ENCODE assay signal across 23 cellular contexts in the genomic region with DNA sequence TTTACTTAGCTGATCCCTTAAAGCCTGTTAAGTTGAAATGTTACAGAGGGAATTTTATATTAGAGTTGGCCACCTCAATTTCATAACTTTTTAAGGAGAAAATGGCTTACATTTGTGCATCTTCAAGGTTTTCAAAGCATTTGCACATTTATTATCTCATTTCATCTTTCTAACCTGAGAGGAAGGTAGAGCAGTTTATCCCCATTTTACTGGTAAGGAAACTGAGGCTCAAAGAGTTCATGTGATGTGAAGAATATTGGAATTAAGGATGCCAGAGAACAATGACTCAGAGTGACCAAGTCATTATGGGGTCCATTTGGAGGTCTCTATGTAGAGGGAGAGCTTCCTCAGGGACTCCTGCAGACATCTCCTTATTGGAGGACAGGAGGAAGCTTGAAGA. TPM values are rescaled to one million over a fixed set of nuclear protein-coding genes. Genes with fewer than 3 reads are reported as not detected.
A peak's percentile ranks its signal among the peaks of the same experiment; 100 is the strongest.
DNase-seq lines count a peak whose midpoint lies in the region; ATAC-seq, FAIRE-seq and TF ChIP-seq lines count a peak whose summit lies in the region.
"Had no signal": no experiment of that assay in that cellular context is flagged by ENCODE, and none has a peak within 500 bp of the region (broad histone marks: within the 10 kb centered on the region; RNA-seq: fewer than 3 reads in every experiment).

No MANE protein-coding gene starts in this region.

- H3K9me3 ChIP-seq in Loucy (ENCODE audit: insufficient read depth, low read depth, low read length) (no peaks in the 10 kb centered on the region), GM12878 (replicated peaks; ENCODE audit: control insufficient read depth, insufficient read depth, low read length) (no peaks in the 10 kb centered on the region), neural progenitor cell (ENCODE audit: low read depth) (no peaks in the 10 kb centered on the region)

- intact Hi-C loops in GM12878 (cut with micrococcal nuclease; ENCODE audit: unreplicated experiment): no loop called here

- no TSS peak for BruUV-seq in GM12878 (replicated peaks; lab: Mats Ljungman, UMichigan)

- H3K27ac Mint-ChIP-seq in activated naive CD8-positive, alpha-beta T cell treated with anti-CD3 and anti-CD28 coated beads, Interleukin-2, amount 10 ng/mL, durations not matched to agents 7 days and 5 days: peak overlapping the region; percentile 4
- no peak overlapping the region for H3K27ac Mint-ChIP-seq in activated naive CD8-positive, alpha-beta T cell treated with anti-CD3 and anti-CD28 coated beads, Interleukin-2, amount 50 U/mL, for 24 hours
- no peak overlapping the region for H3K27ac Mint-ChIP-seq in neural progenitor cell
- H3K27ac Mint-ChIP-seq: B cell had no signal

- no peaks in the 10 kb centered on the region for H3K36me3 ChIP-seq in Loucy (ENCODE audit: insufficient read depth, low read length)
- H3K36me3 ChIP-seq in GM12878 (ENCODE audit: control insufficient read depth in 2 of 2, insufficient read depth in 2 of 2, low read length in 1 of 2): no peaks in the 10 kb centered on the region; a peak in 1 of 4 replicates
- peaks cover 3% of the 10 kb centered on the region for H3K36me3 ChIP-seq in neural progenitor cell

- H2AFZ ChIP-seq in Loucy (ENCODE audit: low read length): no peak overlapping the region
- no peak overlapping the region for H2AFZ ChIP-seq in GM12878 (ENCODE audit: control insufficient read depth, low read depth, low read length)
- H2AFZ ChIP-seq in neural progenitor cell (replicated peaks): no peak overlapping the region

- H3K4me3 ChIP-seq in Loucy (ENCODE audit: low read length, poor library complexity, severe bottlenecking): peak overlapping the region; percentile 86
- H3K4me3 ChIP-seq in GM12878: peak overlapping the region; percentile 16; the same call in 1 of the 2 replicates
- no peak overlapping the region for H3K4me3 ChIP-seq in neural progenitor cell

- H3K9me2 ChIP-seq in Loucy (replicated peaks; ENCODE audit: low read depth, low read length): no peaks in the 10 kb centered on the region

- CTCF ChIA-PET in GM12878 (lab: Yijun Ruan, JAX): interaction anchor here (1.8 to 12.4 kb wide), 5 partner anchors 8 to 303 kb away, joined by 16 to 702 read pairs (median 73); a partner anchor contains a TSS

- no peak for TF ChIP-seq EP300 in GM12878 (IDR thresholded peaks at IDR 0.05; ENCODE audit: borderline replicate concordance in 1 of 2, control insufficient read depth in 1 of 2, low read depth in 2 of 2, low read length in 2 of 2)

- H3K36me3 Mint-ChIP-seq in activated naive CD8-positive, alpha-beta T cell treated with anti-CD3 and anti-CD28 coated beads, Interleukin-2, amount 10 ng/mL, durations not matched to agents 7 days and 5 days: peaks cover 18% of the 10 kb centered on the region
- H3K36me3 Mint-ChIP-seq in activated naive CD8-positive, alpha-beta T cell treated with anti-CD3 and anti-CD28 coated beads, Interleukin-2, amount 50 U/mL, for 24 hours (ENCODE audit: low read depth): no peaks in the 10 kb centered on the region
- H3K36me3 Mint-ChIP-seq in neural progenitor cell: no peaks in the 10 kb centered on the region

- DNase-seq in activated naive CD8-positive, alpha-beta T cell treated with anti-CD3 and anti-CD28 coated beads, Interleukin-2, amount 10 ng/mL, durations not matched to agents 7 days and 5 days: no peak
- DNase-seq in activated naive CD8-positive, alpha-beta T cell treated with anti-CD3 and anti-CD28 coated beads, Interleukin-2, amount 50 U/mL, for 24 hours: no peak
- DNase-seq in GM12878 (ENCODE audit: low read depth, low spot score): no peak
- DNase-seq in neural progenitor cell (ENCODE audit: low spot score): no peak
- DNase-seq in cerebellar nuclear complex (lab: John Stamatoyannopoulos, UW): no peak
- no peak for DNase-seq in Ammon's horn (ENCODE audit: low spot score)
- DNase-seq: 8988T; ACHN; CD8-positive, alpha-beta T cell; COR-L47; DMS153; DMS79 treated with DMSO at 0.1 percent for 48 hours; GDM1; GM23248 had no signal

- peaks cover 27% of the 10 kb centered on the region for H3K4me1 Mint-ChIP-seq in activated naive CD8-positive, alpha-beta T cell treated with anti-CD3 and anti-CD28 coated beads, Interleukin-2, amount 10 ng/mL, durations not matched to agents 7 days and 5 days
- H3K4me1 Mint-ChIP-seq in activated naive CD8-positive, alpha-beta T cell treated with anti-CD3 and anti-CD28 coated beads, Interleukin-2, amount 50 U/mL, for 24 hours: peaks cover 23% of the 10 kb centered on the region
- peaks cover 17% of the 10 kb centered on the region for H3K4me1 Mint-ChIP-seq in neural progenitor cell

- peak overlapping the region; percentile 83 for H3K4me2 ChIP-seq in Loucy (ENCODE audit: low read depth, low read length, poor library complexity, severe bottlenecking)
- H3K4me2 ChIP-seq in GM12878 (ENCODE audit: control insufficient read depth, insufficient read depth): peak overlapping the region; percentile 28; the same call in 1 of the 2 replicates
- H3K4me2 ChIP-seq in neural progenitor cell: peak overlapping the region; percentile 43

- POLR2A ChIA-PET in activated naive CD8-positive, alpha-beta T cell treated with anti-CD3 and anti-CD28 coated beads, Interleukin-2, amount 10 ng/mL, durations not matched to agents 7 days and 5 days (lab: Charles Lee): interaction anchor here (3.8 kb wide), 1 partner anchor 34 kb away, joined by 37 read pairs; a partner anchor contains a TSS
- POLR2A ChIA-PET in GM12878 (lab: Charles Lee): interaction anchor here (0.6 to 5.1 kb wide), 3 partner anchors 12 to 45 kb away, joined by 3 to 64 read pairs (median 5); no protein-coding TSS in a partner anchor

- H3K27me3 ChIP-seq in Loucy (ENCODE audit: insufficient read depth, low read length, poor library complexity, severe bottlenecking) (no peaks in the 10 kb centered on the region), GM12878 (replicated peaks in 1 of 2; ENCODE audit: control insufficient read depth in 2 of 2, insufficient read depth in 2 of 2, low read length in 1 of 2) (no peaks in the 10 kb centered on the region), neural progenitor cell (no peaks in the 10 kb centered on the region)

- TF ChIP-seq CTCF in Loucy (conservative IDR thresholded peaks at IDR 0.05; ENCODE audit: low read length) (no peak), GM12878 (IDR thresholded peaks at IDR 0.05 in 2 of 3, conservative IDR thresholded peaks at IDR 0.05 in 1 of 3; ENCODE audit: control insufficient read depth in 2 of 3, extremely low read depth in 1 of 3, insufficient read depth in 1 of 3, low read depth in 3 of 3, low read length in 3 of 3) (no peak), neural progenitor cell (IDR thresholded peaks at IDR 0.05) (no peak)

- H3K79me2 ChIP-seq in Loucy (ENCODE audit: insufficient read depth, low read length): peaks cover 41% of the 10 kb centered on the region
- H3K79me2 ChIP-seq in GM12878 (ENCODE audit: control insufficient read depth, insufficient read depth, low read length): peaks cover 28% of the 10 kb centered on the region
- peaks cover 9% of the 10 kb centered on the region for H3K79me2 ChIP-seq in neural progenitor cell (ENCODE audit: low read depth)

- SMC1A ChIA-PET in GM12878 (lab: Charles Lee; ENCODE audit: uncharacterized antibody, unreplicated experiment): interaction anchor here (1.5 to 10.6 kb wide), 5 partner anchors 12 to 305 kb away, joined by 4 to 454 read pairs (median 9); a partner anchor contains a TSS

- no peak overlapping the region for H3K27ac ChIP-seq in GM12878 (ENCODE audit: control insufficient read depth, insufficient read depth)
- no peak overlapping the region for H3K27ac ChIP-seq in neural progenitor cell
- H3K27ac ChIP-seq: GM23248 had no signal

- no peak for FAIRE-seq in GM12878 (lab: Jason Lieb, UNC)
- FAIRE-seq: D721Med, GM18507, H54, HTR-8/SVneo had no signal

- no peak for TF ChIP-seq RAD21 in GM12878 (IDR thresholded peaks at IDR 0.05; ENCODE audit: insufficient read depth, low read depth, low read length)

- no peak for TF ChIP-seq POLR2A in GM12878 (IDR thresholded peaks at IDR 0.05; ENCODE audit: low read depth, low read length)

- in situ Hi-C loops in GM12878 (cut with MboI): loop anchor here (5.0 kb wide), 2 partner anchors 109 to 304 kb away; a partner anchor contains a TSS

- RAD21 ChIA-PET in GM12878 (lab: Charles Lee; ENCODE audit: unreplicated experiment): interaction anchor here (0.8 to 8.3 kb wide), 5 partner anchors 12 to 304 kb away, joined by 3 to 162 read pairs (median 26); a partner anchor contains a TSS

- H3K4me1 ChIP-seq in Loucy (ENCODE audit: insufficient read depth, low read length, poor library complexity, severe bottlenecking): peaks cover 45% of the 10 kb centered on the region
- H3K4me1 ChIP-seq in GM12878 (ENCODE audit: control insufficient read depth, insufficient read depth, low read length): peaks cover 6% of the 10 kb centered on the region
- peaks cover 4% of the 10 kb centered on the region for H3K4me1 ChIP-seq in neural progenitor cell

- no peaks in the 10 kb centered on the region for H3K9me3 Mint-ChIP-seq in activated naive CD8-positive, alpha-beta T cell treated with anti-CD3 and anti-CD28 coated beads, Interleukin-2, amount 10 ng/mL, durations not matched to agents 7 days and 5 days
- H3K9me3 Mint-ChIP-seq in activated naive CD8-positive, alpha-beta T cell treated with anti-CD3 and anti-CD28 coated beads, Interleukin-2, amount 50 U/mL, for 24 hours: no peaks in the 10 kb centered on the region
- H3K9me3 Mint-ChIP-seq in neural progenitor cell: peaks cover 2% of the 10 kb centered on the region
- H3K9me3 Mint-ChIP-seq: CD14-positive monocyte; CD8-positive, alpha-beta T cell had no signal

- H3K9ac ChIP-seq in Loucy (ENCODE audit: low read depth, low read length, poor library complexity, severe bottlenecking) (peak overlapping the region; percentile 93), GM12878 (ENCODE audit: control insufficient read depth, insufficient read depth, low read length) (no peak overlapping the region), neural progenitor cell (no peak overlapping the region)

- no peak for ATAC-seq in activated naive CD8-positive, alpha-beta T cell treated with anti-CD3 and anti-CD28 coated beads, Interleukin-2, amount 10 ng/mL, durations not matched to agents 7 days and 5 days (ENCODE audit: low read depth)
- ATAC-seq in activated naive CD8-positive, alpha-beta T cell treated with anti-CD3 and anti-CD28 coated beads, Interleukin-2, amount 50 U/mL, for 24 hours: no peak
- ATAC-seq in GM12878: no peak
- ATAC-seq in GM18498 (IDR thresholded peaks at IDR 0.05; ENCODE audit: unreplicated experiment): no peak
- ATAC-seq: CD8-positive, alpha-beta T cell; HCT116 had no signal

- H3K27me3 Mint-ChIP-seq in activated naive CD8-positive, alpha-beta T cell treated with anti-CD3 and anti-CD28 coated beads, Interleukin-2, amount 10 ng/mL, durations not matched to agents 7 days and 5 days: no peaks in the 10 kb centered on the region
- no peaks in the 10 kb centered on the region for H3K27me3 Mint-ChIP-seq in activated naive CD8-positive, alpha-beta T cell treated with anti-CD3 and anti-CD28 coated beads, Interleukin-2, amount 50 U/mL, for 24 hours
- H3K27me3 Mint-ChIP-seq in neural progenitor cell (ENCODE audit: insufficient read depth, low read depth): peaks cover 6% of the 10 kb centered on the region
- H3K27me3 Mint-ChIP-seq: B cell had no signal

- H3F3A ChIP-seq in Loucy (ENCODE audit: low read depth): no peaks in the 10 kb centered on the region; the same call in 1 of the 2 replicates
- peaks cover 6% of the 10 kb centered on the region for H3F3A ChIP-seq in neural progenitor cell (ENCODE audit: low read depth)

- H4K20me1 ChIP-seq in Loucy (ENCODE audit: insufficient read depth, low read length, poor library complexity, severe bottlenecking): peaks cover 5% of the 10 kb centered on the region
- no peaks in the 10 kb centered on the region for H4K20me1 ChIP-seq in GM12878 (ENCODE audit: control insufficient read depth, insufficient read depth)
- H4K20me1 ChIP-seq in neural progenitor cell (ENCODE audit: low read depth): no peaks in the 10 kb centered on the region

- no peak overlapping the region for H3K4me3 Mint-ChIP-seq in activated naive CD8-positive, alpha-beta T cell treated with anti-CD3 and anti-CD28 coated beads, Interleukin-2, amount 10 ng/mL, durations not matched to agents 7 days and 5 days
- H3K4me3 Mint-ChIP-seq in activated naive CD8-positive, alpha-beta T cell treated with anti-CD3 and anti-CD28 coated beads, Interleukin-2, amount 50 U/mL, for 24 hours: no peak overlapping the region
- H3K4me3 Mint-ChIP-seq in neural progenitor cell: no peak overlapping the region
- H3K4me3 Mint-ChIP-seq: B cell, CD14-positive monocyte had no signal

RNA-seq across cellular contexts. Expression of a gene that starts 35.0 kb away (rescaled TPM):
- total RNA-seq in activated naive CD8-positive, alpha-beta T cell treated with anti-CD3 and anti-CD28 coated beads, Interleukin-2, amount 10 ng/mL, durations not matched to agents 7 days and 5 days: 10 to 100 TPM; 43.6 to 47.1 TPM
- 99.5 and 101 TPM in 2 replicates for total RNA-seq in GM12878 (2013; cell fraction: nucleolus; rRNA removed)
- total RNA-seq in GM12878 (2014; rRNA removed): 70.1 and 74.5 TPM in 2 replicates
- 49.5 and 50.1 TPM in 2 replicates for total RNA-seq in GM12878 (2014; rRNA removed; fragmentation: Illumina TruSeq; extraction: Trizol)
- total RNA-seq in GM12878 (2021): 46.8 and 49.1 TPM in 2 replicates
- polyA plus RNA-seq in GM12878 (2011; ENCODE audit: low read depth): 27.2 TPM
- 65.7 and 80.6 TPM in 2 replicates for polyA plus RNA-seq in GM12878 (2011; rRNA removed)
- polyA plus RNA-seq in GM12878 (2011; cell fraction: cytosol; rRNA removed): 40.1 and 59.0 TPM in 2 replicates
- polyA plus RNA-seq in GM12878 (2011; cell fraction: nucleus; rRNA removed): 47.4 and 47.8 TPM in 2 replicates
- polyA plus RNA-seq in GM12878 (2012): 45.5 and 50.4 TPM in 2 replicates
- 48.2 and 68.4 TPM in 2 replicates for polyA plus RNA-seq in GM12878 (2014; fragmentation: Illumina TruSeq; extraction: Trizol)
- polyA plus RNA-seq in GM12878 (2014; fragmentation: Nextera tagmentation; extraction: Ambion mirVana): 10 to 100 TPM; 19.1 to 25.1 TPM
- 53.8 and 59.3 TPM in 2 replicates for polyA plus RNA-seq in GM12878 (2014; rRNA removed)
- polyA plus RNA-seq in GM12878 (2016; fragmentation: Nextera tagmentation; extraction: Ambion mirVana): 10 to 100 TPM; 71.1 to 75.6 TPM
- 43.6 and 62.9 TPM in 2 replicates for polyA minus RNA-seq in GM12878 (2011; rRNA and poly(A)+ RNA removed)
- polyA minus RNA-seq in GM12878 (2011; cell fraction: cytosol; rRNA and poly(A)+ RNA removed): 28.7 and 34.7 TPM in 2 replicates
- polyA minus RNA-seq in GM12878 (2011; cell fraction: nucleus; rRNA and poly(A)+ RNA removed): 68.9 and 87.0 TPM in 2 replicates
- total RNA-seq in neural progenitor cell (ENCODE audit: low replicate concordance): 120 and 135 TPM in 2 replicates

RNA-seq across cellular contexts. Expression of a gene that starts 35.2 kb away (rescaled TPM):
- 1 to 10 TPM; 2.3 to 2.5 TPM for total RNA-seq in activated naive CD8-positive, alpha-beta T cell treated with anti-CD3 and anti-CD28 coated beads, Interleukin-2, amount 10 ng/mL, durations not matched to agents 7 days and 5 days
- total RNA-seq in GM12878 (2013; cell fraction: nucleolus; rRNA removed): 8.4 and 8.6 TPM in 2 replicates
- total RNA-seq in GM12878 (2014; rRNA removed) (3.4 and 4.4 TPM in 2 replicates), GM12878 (2014; rRNA removed; fragmentation: Illumina TruSeq; extraction: Trizol) (4.3 TPM in 2 replicates), GM12878 (2021) (2.9 and 3.1 TPM in 2 replicates), neural progenitor cell (ENCODE audit: low replicate concordance) (3.0 and 4.4 TPM in 2 replicates)
- 3.6 TPM for polyA plus RNA-seq in GM12878 (2011; ENCODE audit: low read depth)
- polyA plus RNA-seq in GM12878 (2011; rRNA removed) (6.2 and 9.5 TPM in 2 replicates), GM12878 (2014; fragmentation: Illumina TruSeq; extraction: Trizol) (6.4 and 7.4 TPM in 2 replicates), GM12878 (2014; fragmentation: Nextera tagmentation; extraction: Ambion mirVana) (1 to 10 TPM; 2.1 to 3.0 TPM), GM12878 (2014; rRNA removed) (4.0 and 6.8 TPM in 2 replicates), GM12878 (2016; fragmentation: Nextera tagmentation; extraction: Ambion mirVana) (1 to 10 TPM; 1.8 to 2.6 TPM)
- polyA plus RNA-seq in GM12878 (2011; cell fraction: cytosol; rRNA removed): 2.1 and 2.4 TPM in 2 replicates
- polyA plus RNA-seq in GM12878 (2011; cell fraction: nucleus; rRNA removed): 8.5 and 9.4 TPM in 2 replicates
- 4.7 and 6.7 TPM in 2 replicates for polyA plus RNA-seq in GM12878 (2012)
- polyA minus RNA-seq in GM12878 (2011; rRNA and poly(A)+ RNA removed): 1.6 and 1.7 TPM in 2 replicates
- 1.1 and 1.4 TPM in 2 replicates for polyA minus RNA-seq in GM12878 (2011; cell fraction: cytosol; rRNA and poly(A)+ RNA removed)
- 3.1 and 5.6 TPM in 2 replicates for polyA minus RNA-seq in GM12878 (2011; cell fraction: nucleus; rRNA and poly(A)+ RNA removed)
- polyA plus RNA-seq: CD14-positive monocyte had no signal

Comparison
In these comparisons a context has a peak if more than half of its experiments do, and no peak if none do; other contexts are left out.
1. H3K4me2 ChIP-seq: peak in every context shown above with its lines; median percentile 83 in Loucy; 43 in neural progenitor cell; 28 in GM12878.